ENCODE assay signal across 8 cellular contexts in the genomic region with DNA sequence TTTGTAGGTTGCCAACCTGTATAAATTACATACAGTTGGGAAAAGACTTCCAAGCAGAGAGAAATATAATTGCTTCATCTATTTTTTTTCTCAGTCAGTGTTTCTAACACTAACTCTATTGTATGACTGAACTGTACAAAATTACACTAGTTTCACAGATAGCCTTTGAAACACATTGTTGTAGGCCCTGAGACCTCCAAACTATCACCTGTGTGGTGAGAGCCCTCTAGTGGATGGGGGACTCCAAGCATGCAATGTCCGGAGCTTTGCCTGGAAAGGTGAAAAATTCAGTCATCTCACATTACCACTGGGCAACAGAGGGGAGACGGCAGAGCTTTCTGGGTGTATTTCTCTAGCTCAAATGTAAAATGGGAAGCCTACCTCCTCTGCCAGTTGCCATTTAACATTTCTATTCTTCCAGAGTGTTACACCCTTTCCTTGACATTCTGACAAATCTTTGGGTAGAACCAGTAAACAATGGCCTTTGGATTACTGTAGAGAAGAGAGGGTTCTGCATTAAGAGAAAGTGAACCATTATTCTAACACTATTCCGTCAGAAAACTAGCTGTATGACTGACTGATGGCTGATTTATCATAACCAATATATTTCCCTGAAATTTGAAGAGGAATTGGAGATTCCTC.
A peak's percentile ranks its signal among the peaks of the same experiment; 100 is the strongest.
DNase-seq lines count a peak whose midpoint lies in the region; TF ChIP-seq lines count a peak whose summit lies in the region.

No MANE protein-coding gene starts in this region.

- DNase-seq in RPMI8226, result peak; percentile 61
- DNase-seq in dermis microvascular lymphatic vessel endothelial cell (ENCODE audit: low read depth in 2 of 2), result peak; percentile 44 to 63
- peak; percentile 58 for DNase-seq in medulla oblongata (ENCODE audit: extremely low spot score)
- DNase-seq in vagina (ENCODE audit: extremely low spot score in 2 of 2), result no peak

- CTCF ChIA-PET in HEK293 (lab: Yijun Ruan, JAX), result interaction anchor here (0.6 to 2.2 kb wide), 28 partner anchors 9 to 1127 kb away, joined by 3 to 13 read pairs (median 4); no protein-coding TSS in a partner anchor

- H3K9me3 ChIP-seq in HEK293 (ENCODE audit: control insufficient read depth, insufficient read depth, low read depth, low read length) (no peaks in the 10 kb centered on the region), vagina (no peaks in the 10 kb centered on the region)

- POLR2A ChIA-PET in HEK293 (lab: Yijun Ruan, JAX), result no interaction called here

- intact Hi-C loops in vagina (cut with DNase I), result no loop called here

- H3K36me3 ChIP-seq in HEK293 (ENCODE audit: control insufficient read depth in 2 of 2, insufficient read depth in 1 of 2, low read length in 2 of 2), result no peaks in the 10 kb centered on the region
- no peaks in the 10 kb centered on the region for H3K36me3 ChIP-seq in vagina

- H3K4me3 ChIP-seq in HEK293 (ENCODE audit: low read depth, low read length) (no peak overlapping the region), vagina (no peak overlapping the region)

- H3K27ac ChIP-seq in 22Rv1 (no peak overlapping the region), HEK293 (ENCODE audit: extremely low read depth, low read depth, low read length) (no peak overlapping the region), vagina (no peak overlapping the region)

- peak; percentile 94 for TF ChIP-seq CTCF in 22Rv1 (IDR thresholded peaks at IDR 0.05)
- TF ChIP-seq CTCF in GM12872 (IDR thresholded peaks at IDR 0.05; ENCODE audit: insufficient read depth, low read depth, low read length), result peak; percentile 77
- 0 out of 2 replicates have a peak, but pooled peaks have one; percentile 52 for TF ChIP-seq CTCF in HEK293 (tag by site-specific recombination; IDR thresholded peaks at IDR 0.05)
- peak; percentile 93 for TF ChIP-seq CTCF in LNCAP (IDR thresholded peaks at IDR 0.05)
- TF ChIP-seq CTCF in vagina (IDR thresholded peaks at IDR 0.05), result peak in 2 of 3 experiments; percentile 25 to 39

- H3K27me3 ChIP-seq in vagina, result no peaks in the 10 kb centered on the region

- no peak for TF ChIP-seq POLR2A in vagina (IDR thresholded peaks at IDR 0.05)

- H3K4me1 ChIP-seq in HEK293 (ENCODE audit: control insufficient read depth, insufficient read depth, low read length) (no peaks in the 10 kb centered on the region), vagina (no peaks in the 10 kb centered on the region)

TF ChIP-seq in HEK293, 187 proteins besides CTCF, POLR2A, EP300 and RAD21:
- TF ChIP-seq ZNF558 (tag by site-specific recombination; IDR thresholded peaks at IDR 0.05) (no peak), ZSCAN30 (tag by site-specific recombination; IDR thresholded peaks at IDR 0.05) (0 out of 2 replicates have a peak, but pooled peaks have one; percentile 35), ZNF341 (tag by site-specific recombination; IDR thresholded peaks at IDR 0.05; ENCODE audit: low read depth) (no peak), MYNN (tag by site-specific recombination; IDR thresholded peaks at IDR 0.05; ENCODE audit: borderline replicate concordance) (no peak), GLIS2 (tag by site-specific recombination; IDR thresholded peaks at IDR 0.05) (no peak), ZNF654 (tag by site-specific recombination; IDR thresholded peaks at IDR 0.05; ENCODE audit: low read depth) (peak; percentile 75), ZFP37 (tag by site-specific recombination; IDR thresholded peaks at IDR 0.05) (0 out of 2 replicates have a peak, but pooled peaks have one; percentile 27), ZBTB8A (tag by site-specific recombination; IDR thresholded peaks at IDR 0.05) (no peak), GLI2 (tag by site-specific recombination; IDR thresholded peaks at IDR 0.05; ENCODE audit: borderline replicate concordance, low read depth) (no peak), SCRT2 (tag by site-specific recombination; IDR thresholded peaks at IDR 0.05) (no peak), ZNF2 (tag by site-specific recombination; IDR thresholded peaks at IDR 0.05) (peak; percentile 83), ZFP41 (tag by site-specific recombination; IDR thresholded peaks at IDR 0.05; ENCODE audit: borderline replicate concordance) (no peak), ZNF529 (tag by site-specific recombination; IDR thresholded peaks at IDR 0.05; ENCODE audit: insufficient replicate concordance) (no peak), ZNF549 (tag by site-specific recombination; IDR thresholded peaks at IDR 0.05) (no peak), ZBTB17 (tag by site-specific recombination; IDR thresholded peaks at IDR 0.05) (no peak), ZNF670 (tag by site-specific recombination; IDR thresholded peaks at IDR 0.05; ENCODE audit: low read depth) (no peak)
- TF ChIP-seq, protein P1, sequence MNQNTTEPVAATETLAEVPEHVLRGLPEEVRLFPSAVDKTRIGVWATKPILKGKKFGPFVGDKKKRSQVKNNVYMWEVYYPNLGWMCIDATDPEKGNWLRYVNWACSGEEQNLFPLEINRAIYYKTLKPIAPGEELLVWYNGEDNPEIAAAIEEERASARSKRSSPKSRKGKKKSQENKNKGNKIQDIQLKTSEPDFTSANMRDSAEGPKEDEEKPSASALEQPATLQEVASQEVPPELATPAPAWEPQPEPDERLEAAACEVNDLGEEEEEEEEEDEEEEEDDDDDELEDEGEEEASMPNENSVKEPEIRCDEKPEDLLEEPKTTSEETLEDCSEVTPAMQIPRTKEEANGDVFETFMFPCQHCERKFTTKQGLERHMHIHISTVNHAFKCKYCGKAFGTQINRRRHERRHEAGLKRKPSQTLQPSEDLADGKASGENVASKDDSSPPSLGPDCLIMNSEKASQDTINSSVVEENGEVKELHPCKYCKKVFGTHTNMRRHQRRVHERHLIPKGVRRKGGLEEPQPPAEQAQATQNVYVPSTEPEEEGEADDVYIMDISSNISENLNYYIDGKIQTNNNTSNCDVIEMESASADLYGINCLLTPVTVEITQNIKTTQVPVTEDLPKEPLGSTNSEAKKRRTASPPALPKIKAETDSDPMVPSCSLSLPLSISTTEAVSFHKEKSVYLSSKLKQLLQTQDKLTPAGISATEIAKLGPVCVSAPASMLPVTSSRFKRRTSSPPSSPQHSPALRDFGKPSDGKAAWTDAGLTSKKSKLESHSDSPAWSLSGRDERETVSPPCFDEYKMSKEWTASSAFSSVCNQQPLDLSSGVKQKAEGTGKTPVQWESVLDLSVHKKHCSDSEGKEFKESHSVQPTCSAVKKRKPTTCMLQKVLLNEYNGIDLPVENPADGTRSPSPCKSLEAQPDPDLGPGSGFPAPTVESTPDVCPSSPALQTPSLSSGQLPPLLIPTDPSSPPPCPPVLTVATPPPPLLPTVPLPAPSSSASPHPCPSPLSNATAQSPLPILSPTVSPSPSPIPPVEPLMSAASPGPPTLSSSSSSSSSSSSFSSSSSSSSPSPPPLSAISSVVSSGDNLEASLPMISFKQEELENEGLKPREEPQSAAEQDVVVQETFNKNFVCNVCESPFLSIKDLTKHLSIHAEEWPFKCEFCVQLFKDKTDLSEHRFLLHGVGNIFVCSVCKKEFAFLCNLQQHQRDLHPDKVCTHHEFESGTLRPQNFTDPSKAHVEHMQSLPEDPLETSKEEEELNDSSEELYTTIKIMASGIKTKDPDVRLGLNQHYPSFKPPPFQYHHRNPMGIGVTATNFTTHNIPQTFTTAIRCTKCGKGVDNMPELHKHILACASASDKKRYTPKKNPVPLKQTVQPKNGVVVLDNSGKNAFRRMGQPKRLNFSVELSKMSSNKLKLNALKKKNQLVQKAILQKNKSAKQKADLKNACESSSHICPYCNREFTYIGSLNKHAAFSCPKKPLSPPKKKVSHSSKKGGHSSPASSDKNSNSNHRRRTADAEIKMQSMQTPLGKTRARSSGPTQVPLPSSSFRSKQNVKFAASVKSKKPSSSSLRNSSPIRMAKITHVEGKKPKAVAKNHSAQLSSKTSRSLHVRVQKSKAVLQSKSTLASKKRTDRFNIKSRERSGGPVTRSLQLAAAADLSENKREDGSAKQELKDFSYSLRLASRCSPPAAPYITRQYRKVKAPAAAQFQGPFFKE (tag by site-specific recombination; IDR thresholded peaks at IDR 0.05; ENCODE audit: borderline replicate concordance), result no peak
TF ChIP-seq in HEK293: peak in this region for 4.

Comparison
In these comparisons a context has a peak if more than half of its experiments do, and no peak if none do; other contexts are left out.
1. CTCF ChIP-seq: peak in every context shown above with its lines; median percentile 94 in 22Rv1; 93 in LNCAP; 77 in GM12872; 52 in HEK293; 32 in vagina.
2. DNase-seq: peak in RPMI8226 (single experiment), dermis microvascular lymphatic vessel endothelial cell (2 of 2) and medulla oblongata (single experiment); none in vagina (0 of 2).